In the genomic region with DNA sequence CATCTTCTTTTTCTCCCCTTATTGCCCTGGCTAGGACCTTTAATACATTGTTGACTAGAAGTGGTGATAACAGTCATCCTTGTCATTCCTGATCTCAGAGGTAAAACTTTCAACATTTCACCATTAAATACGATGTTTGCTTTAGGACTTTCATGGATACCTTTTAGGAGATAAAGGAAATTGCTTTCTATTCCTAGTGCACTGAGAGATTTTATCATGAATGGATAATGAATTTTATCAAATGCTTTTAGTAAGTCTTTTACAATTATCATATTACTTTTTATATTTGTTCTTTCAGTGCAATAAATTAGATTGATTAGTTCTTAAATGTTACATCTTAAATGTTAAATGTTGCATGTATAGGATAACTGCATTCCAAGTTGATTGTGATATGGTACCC, we compare ENCODE assay signal across 31 cellular contexts.
"Had no signal": no experiment of that assay in that cellular context is flagged by ENCODE, and none has a peak within 500 bp of the region (broad histone marks: within the 10 kb centered on the region; RNA-seq: fewer than 3 reads in every experiment).

No MANE protein-coding gene starts in this region.

- H3K4me1 Mint-ChIP-seq: naive thymus-derived CD4-positive, alpha-beta T cell; natural killer cell; nephron; neural progenitor cell; stimulated activated naive B cell treated with anti-CD40 and anti-IgM and Interleukin-4, amounts not matched to agents 10 μg/mL and 1 μg/mL and 100 μg/mL, for 72 hours; stimulated activated naive CD8-positive, alpha-beta T cell treated with anti-CD3 and anti-CD28 coated beads, Interleukin-15, amount 100 ng/mL, for 72 hours had no signal

- H3K27me3 Mint-ChIP-seq: progenitor cell of endocrine pancreas; stimulated activated naive B cell treated with anti-CD40 and anti-IgM and Interleukin-4, amounts not matched to agents 10 μg/mL and 1 μg/mL and 100 μg/mL, for 72 hours; type B pancreatic cell had no signal

- H3K36me3 Mint-ChIP-seq: natural killer cell; neural progenitor cell; stimulated activated naive B cell treated with anti-CD40 and anti-IgM and Interleukin-4, amounts not matched to agents 10 μg/mL and 1 μg/mL and 100 μg/mL, for 72 hours; type B pancreatic cell had no signal

- H3K4me1 ChIP-seq: neural progenitor cell, parathyroid adenoma, psoas muscle, right lobe of liver, spleen, suprapubic skin, testis, tibial artery, transverse colon, upper lobe of right lung, uterus had no signal

- H3K27ac Mint-ChIP-seq: naive thymus-derived CD4-positive, alpha-beta T cell; natural killer cell; nephron; neural progenitor cell; progenitor cell of endocrine pancreas; stimulated activated naive B cell treated with anti-CD40 and anti-IgM and Interleukin-4, amounts not matched to agents 10 μg/mL and 1 μg/mL and 100 μg/mL, for 72 hours; stimulated activated naive CD8-positive, alpha-beta T cell treated with anti-CD3 and anti-CD28 coated beads, Interleukin-15, amount 100 ng/mL, for 72 hours; type B pancreatic cell had no signal

- H3K36me3 ChIP-seq: neural progenitor cell, ovary, right lobe of liver, spleen, suprapubic skin, tibial artery, transverse colon, upper lobe of right lung, uterus had no signal

- H3K9me3 Mint-ChIP-seq: nephron; neural progenitor cell; stimulated activated naive CD8-positive, alpha-beta T cell treated with anti-CD3 and anti-CD28 coated beads, Interleukin-15, amount 100 ng/mL, for 72 hours; type B pancreatic cell had no signal

- H3K27me3 ChIP-seq: neural progenitor cell, ovary, right lobe of liver, spleen, suprapubic skin, testis, tibial artery, transverse colon, upper lobe of right lung, uterus had no signal

- DNase-seq: naive thymus-derived CD4-positive, alpha-beta T cell; natural killer cell; occipital lobe; ovary; posterior cingulate gyrus; psoas muscle; right cardiac atrium; right lobe of liver; spleen; stimulated activated CD4-positive, alpha-beta T cell treated with anti-CD3 and anti-CD28 coated beads, Interleukin-12 subunit alpha, Interleukin-12 subunit beta, amount 100 ng/mL, for 4 hours; stimulated activated CD4-positive, alpha-beta T cell treated with anti-CD3 and anti-CD28 coated beads, Interleukin-1b, Interleukin-23, amount 100 ng/mL, for 48 hours; stimulated activated CD4-positive, alpha-beta T cell treated with anti-CD3 and anti-CD28 coated beads, Interleukin-4, amount 100 ng/mL, for 1 hour; stimulated activated CD4-positive, alpha-beta T cell treated with anti-CD3 and anti-CD28 coated beads, Interleukin-4, amount 100 ng/mL, for 4 hours; stimulated activated CD8-positive, alpha-beta memory T cell treated with anti-CD3 and anti-CD28 coated beads, Interleukin-4, amount 100 ng/mL, for 48 hours; stimulated activated naive B cell treated with anti-CD40 and anti-IgM and Interleukin-4, amounts not matched to agents 10 μg/mL and 1 μg/mL and 100 μg/mL, for 72 hours; stimulated activated naive CD4-positive, alpha-beta T cell treated with Interleukin-2 at 50 U/mL for 16 hours; stimulated activated naive CD8-positive, alpha-beta T cell treated with anti-CD3 and anti-CD28 coated beads, Interleukin-15, amount 100 ng/mL, for 72 hours; substantia nigra; testis; tibial artery; transverse colon; upper lobe of right lung; uterus had no signal

- ATAC-seq: naive thymus-derived CD4-positive, alpha-beta T cell; natural killer cell; psoas muscle; right cardiac atrium; right lobe of liver; stimulated activated naive B cell treated with anti-CD40 and anti-IgM and Interleukin-4, amounts not matched to agents 10 μg/mL and 1 μg/mL and 100 μg/mL, for 72 hours; stimulated activated naive CD8-positive, alpha-beta T cell treated with anti-CD3 and anti-CD28 coated beads, Interleukin-15, amount 100 ng/mL, for 72 hours; upper lobe of right lung had no signal

- H3K9me3 ChIP-seq: ovary, psoas muscle, right lobe of liver, suprapubic skin, testis, tibial artery, transverse colon, upper lobe of right lung, uterus had no signal

- H3K4me3 Mint-ChIP-seq: naive thymus-derived CD4-positive, alpha-beta T cell; natural killer cell; nephron; neural progenitor cell; stimulated activated naive B cell treated with anti-CD40 and anti-IgM and Interleukin-4, amounts not matched to agents 10 μg/mL and 1 μg/mL and 100 μg/mL, for 72 hours; stimulated activated naive CD8-positive, alpha-beta T cell treated with anti-CD3 and anti-CD28 coated beads, Interleukin-15, amount 100 ng/mL, for 72 hours; type B pancreatic cell had no signal

- H3K4me3 ChIP-seq: neural progenitor cell, ovary, psoas muscle, right lobe of liver, skin epidermis, smooth muscle cell, spleen, suprapubic skin, testis, tibial artery, transverse colon, upper lobe of right lung, uterus had no signal
